Comparison of ENCODE assay signal across 20 cellular contexts in the genomic region with DNA sequence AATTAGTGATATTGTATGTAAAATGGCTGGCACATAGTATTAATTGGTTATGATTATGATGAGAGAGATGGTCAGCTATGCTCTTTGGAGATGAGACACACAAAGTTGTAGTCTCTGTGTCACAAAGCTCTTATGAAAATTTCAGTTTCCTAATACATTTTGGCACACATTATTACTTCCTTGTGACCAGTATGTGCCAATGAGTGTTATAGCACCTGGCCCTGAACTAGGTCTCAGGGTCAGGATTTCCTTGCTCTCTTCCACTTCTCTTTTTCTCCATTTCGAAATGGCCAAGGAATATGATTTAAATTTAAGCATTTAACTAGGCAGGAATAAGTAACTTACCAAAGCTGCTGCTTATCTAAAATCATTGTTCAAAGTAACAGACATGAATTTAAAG. TPM values are rescaled to one million over a fixed set of nuclear protein-coding genes. Genes with fewer than 3 reads are reported as not detected.
DNase-seq lines count a peak whose midpoint lies in the region; ATAC-seq and TF ChIP-seq lines count a peak whose summit lies in the region.
"Had no signal": no experiment of that assay in that cellular context is flagged by ENCODE, and none has a peak within 500 bp of the region (broad histone marks: within the 10 kb centered on the region; RNA-seq: fewer than 3 reads in every experiment).

No MANE protein-coding gene starts in this region.

- H3K4me3 Mint-ChIP-seq in T-helper 17 cell: no peak overlapping the region
- no peak overlapping the region for H3K4me3 Mint-ChIP-seq in activated CD4-positive, alpha-beta T cell treated with anti-CD3 and anti-CD28 coated beads, Interleukin-2, amount 10 ng/mL, durations not matched to agents 24 days and 14 days
- H3K4me3 Mint-ChIP-seq: immature natural killer cell, WTC11 had no signal

- peak overlapping the region; percentile 8 for H3K27ac ChIP-seq in A673 (ENCODE audit: low read depth, low read length, poor library complexity, severe bottlenecking)
- peak overlapping the region; percentile 52 for H3K27ac ChIP-seq in GM23248
- no peak overlapping the region for H3K27ac ChIP-seq in mesenchymal stem cell (ENCODE audit: low read length, poor library complexity, severe bottlenecking)
- no peak overlapping the region for H3K27ac ChIP-seq in prostate gland
- H3K27ac ChIP-seq: ascending aorta, coronary artery, thoracic aorta had no signal

- peaks cover 95% of the 10 kb centered on the region for H3K36me3 ChIP-seq in A673 (ENCODE audit: insufficient read depth, low read length, poor library complexity, severe bottlenecking)
- H3K36me3 ChIP-seq in GM23248 (ENCODE audit: low read depth): peaks cover 87% of the 10 kb centered on the region
- H3K36me3 ChIP-seq in mesenchymal stem cell (ENCODE audit: control insufficient read depth in 1 of 2, insufficient read depth in 2 of 2, low read depth in 1 of 2, low read length in 2 of 2): peaks cover 7 to 69% of the 10 kb centered on the region in 2 experiments
- H3K36me3 ChIP-seq in prostate gland: peaks cover 0 to 4% of the 10 kb centered on the region in 2 donors

- in situ Hi-C loops in GM23248 (cut with MboI): no loop called here

- H3K23ac ChIP-seq in mesenchymal stem cell (ENCODE audit: low read length in 2 of 2): no peak overlapping the region

- BruUV-seq in A673 (replicated peaks; lab: Mats Ljungman, UMichigan): no TSS peak

- H3K9me2 ChIP-seq in GM23248 (ENCODE audit: insufficient read depth): no peaks in the 10 kb centered on the region

- no peak overlapping the region for H2BK5ac ChIP-seq in mesenchymal stem cell (ENCODE audit: low read depth, low read length, poor library complexity, severe bottlenecking)

- no peak overlapping the region for H3K14ac ChIP-seq in mesenchymal stem cell (ENCODE audit: low read length in 2 of 2)

- no peak for ATAC-seq in T-helper 17 cell
- ATAC-seq: SK-N-SH treated with all-trans-retinoic acid at 6 μM for 48 hours, WTC11 had no signal

- H2BK15ac ChIP-seq in mesenchymal stem cell (ENCODE audit: low read depth, poor library complexity, severe bottlenecking): no peak overlapping the region

- peaks cover 5% of the 10 kb centered on the region for H3K79me1 ChIP-seq in mesenchymal stem cell (replicated peaks; ENCODE audit: low read length, poor library complexity, severe bottlenecking)

- peak overlapping the region; percentile 14; the same call in 1 of the 2 replicates for H3K9ac ChIP-seq in GM23248
- peak overlapping the region; percentile 11 for H3K9ac ChIP-seq in mesenchymal stem cell (ENCODE audit: low read length)

- CTCF ChIA-PET in A673 (lab: Charles Lee): no interaction called here

- peaks cover 96% of the 10 kb centered on the region for H3K79me2 ChIP-seq in GM23248 (ENCODE audit: insufficient read depth)

- H3K9me3 Mint-ChIP-seq in activated CD4-positive, alpha-beta T cell treated with anti-CD3 and anti-CD28 coated beads, Interleukin-2, amount 10 ng/mL, durations not matched to agents 24 days and 14 days: no peaks in the 10 kb centered on the region
- H3K9me3 Mint-ChIP-seq: immature natural killer cell, WTC11 had no signal

- peak overlapping the region; percentile 35 for H3K4me2 ChIP-seq in GM23248 (ENCODE audit: unreplicated experiment)
- H3K4me2 ChIP-seq in mesenchymal stem cell (ENCODE audit: low read length, poor library complexity, severe bottlenecking): no peak overlapping the region

- H4K91ac ChIP-seq in mesenchymal stem cell (ENCODE audit: low read length): no peak overlapping the region

- H3K4me3 ChIP-seq in A673 (ENCODE audit: low read depth, low read length, poor library complexity, severe bottlenecking): no peak overlapping the region
- no peak overlapping the region for H3K4me3 ChIP-seq in GM23248
- no peak overlapping the region for H3K4me3 ChIP-seq in mesenchymal stem cell (ENCODE audit: insufficient read depth in 1 of 2, low read depth in 1 of 2, low read length in 2 of 2)
- no peak overlapping the region for H3K4me3 ChIP-seq in prostate gland
- H3K4me3 ChIP-seq: ascending aorta, coronary artery, thoracic aorta had no signal

- H3K36me3 Mint-ChIP-seq in T-helper 17 cell (ENCODE audit: low read depth): peaks cover 12% of the 10 kb centered on the region
- peaks cover 74% of the 10 kb centered on the region for H3K36me3 Mint-ChIP-seq in activated CD4-positive, alpha-beta T cell treated with anti-CD3 and anti-CD28 coated beads, Interleukin-2, amount 10 ng/mL, durations not matched to agents 24 days and 14 days (ENCODE audit: low read depth)

- H3K27me3 ChIP-seq in A673 (replicated peaks; ENCODE audit: insufficient read depth, low read depth, low read length, poor library complexity) (no peaks in the 10 kb centered on the region), GM23248 (replicated peaks; ENCODE audit: insufficient read depth) (no peaks in the 10 kb centered on the region), mesenchymal stem cell (ENCODE audit: control insufficient read depth in 1 of 2, insufficient read depth in 1 of 2, low read length in 2 of 2) (no peaks in the 10 kb centered on the region), prostate gland (replicated peaks; ENCODE audit: insufficient read depth) (no peaks in the 10 kb centered on the region)
- H3K27me3 ChIP-seq: ascending aorta had no signal

- no peak for TF ChIP-seq POLR2A in prostate gland (IDR thresholded peaks at IDR 0.05)

- no peak overlapping the region for H2BK12ac ChIP-seq in mesenchymal stem cell (ENCODE audit: low read length in 2 of 2)

- POLR2A ChIA-PET in A673 (lab: Charles Lee; ENCODE audit: low non-redundant PET): interaction anchor here (0.6 kb wide), 1 partner anchor 108 kb away, joined by 3 read pairs; no protein-coding TSS in a partner anchor

- TF ChIP-seq CTCF in A673 (conservative IDR thresholded peaks at IDR 0.05; ENCODE audit: low read depth, low read length) (no peak), prostate gland (IDR thresholded peaks at IDR 0.05) (no peak)

- H4K20me1 ChIP-seq in GM23248 (ENCODE audit: insufficient read depth): no peaks in the 10 kb centered on the region

- no peak overlapping the region for H2AK5ac ChIP-seq in mesenchymal stem cell (ENCODE audit: low read length, severe bottlenecking)

- H3K18ac ChIP-seq in mesenchymal stem cell (ENCODE audit: low read depth in 1 of 2, low read length in 2 of 2): no peak overlapping the region

- H3K4me1 Mint-ChIP-seq in T-helper 17 cell: peaks cover 30% of the 10 kb centered on the region
- H3K4me1 Mint-ChIP-seq in activated CD4-positive, alpha-beta T cell treated with anti-CD3 and anti-CD28 coated beads, Interleukin-2, amount 10 ng/mL, durations not matched to agents 24 days and 14 days: peaks cover 47% of the 10 kb centered on the region
- H3K4me1 Mint-ChIP-seq: WTC11 had no signal

- no peak for DNase-seq in A673 (ENCODE audit: low spot score)
- peak; percentile 45 for DNase-seq in GM23248
- no peak for DNase-seq in T-helper 17 cell
- no peak for DNase-seq in mesenchymal stem cell
- no peak for DNase-seq in NCI-H748 (lab: John Stamatoyannopoulos, UW; ENCODE audit: unreplicated experiment)
- no peak for DNase-seq in NCI-H2171 (lab: John Stamatoyannopoulos, UW)
- no peak for DNase-seq in prostate gland (ENCODE audit: low spot score)
- DNase-seq in activated CD4-positive, alpha-beta T cell treated with anti-CD3 and anti-CD28 coated beads, Interleukin-2, amount 10 ng/mL, durations not matched to agents 24 days and 14 days: no peak
- DNase-seq: activated effector memory CD4-positive, alpha-beta T cell treated with anti-CD3 and anti-CD28 coated beads, Interleukin-2, amount 50 U/mL, for 16 hours; Caco-2; GOT3; immature natural killer cell; NCI-H146; NCI-H345; stimulated activated CD4-positive, alpha-beta T cell treated with anti-CD3 and anti-CD28 coated beads, Interleukin-4, amount 100 ng/mL, for 4 hours had no signal

- H3K27ac Mint-ChIP-seq in T-helper 17 cell: peak overlapping the region; percentile 73
- H3K27ac Mint-ChIP-seq in activated CD4-positive, alpha-beta T cell treated with anti-CD3 and anti-CD28 coated beads, Interleukin-2, amount 10 ng/mL, durations not matched to agents 24 days and 14 days: no peak overlapping the region
- H3K27ac Mint-ChIP-seq: WTC11 had no signal

- H2BK120ac ChIP-seq in mesenchymal stem cell (ENCODE audit: low read depth, low read length): no peak overlapping the region

- intact Hi-C loops in A673 (cut with micrococcal nuclease; ENCODE audit: unreplicated experiment) (no loop called here), prostate gland (cut with DNase I) (no loop called here)
- intact Hi-C loops in activated CD4-positive, alpha-beta T cell treated with anti-CD3 and anti-CD28 coated beads, Interleukin-2, amount 10 ng/mL, durations not matched to agents 24 days and 14 days (cut with micrococcal nuclease): no loop called here

- H3F3A ChIP-seq in GM23248 (ENCODE audit: insufficient read depth): peaks cover 86% of the 10 kb centered on the region

- H3K4ac ChIP-seq in mesenchymal stem cell (ENCODE audit: low read depth in 1 of 2, low read length in 2 of 2): no peak overlapping the region

- peaks cover 27% of the 10 kb centered on the region for H3K4me1 ChIP-seq in A673 (ENCODE audit: insufficient read depth, low read length, poor library complexity, severe bottlenecking)
- H3K4me1 ChIP-seq in GM23248 (ENCODE audit: insufficient read depth): peaks cover 38% of the 10 kb centered on the region
- no peaks in the 10 kb centered on the region for H3K4me1 ChIP-seq in mesenchymal stem cell (ENCODE audit: control insufficient read depth, insufficient read depth, low read depth, low read length)
- H3K4me1 ChIP-seq in prostate gland (replicated peaks): no peaks in the 10 kb centered on the region
- H3K4me1 ChIP-seq: ascending aorta, Caco-2 had no signal

- no peaks in the 10 kb centered on the region for H3K27me3 Mint-ChIP-seq in T-helper 17 cell
- no peaks in the 10 kb centered on the region for H3K27me3 Mint-ChIP-seq in activated CD4-positive, alpha-beta T cell treated with anti-CD3 and anti-CD28 coated beads, Interleukin-2, amount 10 ng/mL, durations not matched to agents 24 days and 14 days

- H3K9me3 ChIP-seq in A673 (ENCODE audit: low read depth, low read length, poor library complexity, severe bottlenecking): peaks cover 3% of the 10 kb centered on the region
- H3K9me3 ChIP-seq in GM23248 (ENCODE audit: low read depth): no peaks in the 10 kb centered on the region
- no peaks in the 10 kb centered on the region for H3K9me3 ChIP-seq in T-helper 17 cell (ENCODE audit: control insufficient read depth, low read length, poor library complexity, severe bottlenecking)
- H3K9me3 ChIP-seq in mesenchymal stem cell (ENCODE audit: control insufficient read depth, low read length): no peaks in the 10 kb centered on the region
- H3K9me3 ChIP-seq in prostate gland: no peaks in the 10 kb centered on the region
- H3K9me3 ChIP-seq: ascending aorta, Caco-2, thoracic aorta had no signal

- H4K8ac ChIP-seq in mesenchymal stem cell (ENCODE audit: low read length): no peak overlapping the region

- H2AFZ ChIP-seq in GM23248 (no peak overlapping the region), mesenchymal stem cell (ENCODE audit: low read depth, low read length) (no peak overlapping the region)

- 97 to 100% methylated on average over 1 of the region's 1 CpG for WGBS in GM23248 (ENCODE audit: low coverage in 1 of 2, low lambda C conversion rate in 2 of 2, missing lambda C conversion rate in 2 of 2), 2 experiments
- WGBS in mesenchymal stem cell: no CpG with 5 or more reads among the region's 1 CpG
- 82% methylated on average over 1 of the region's 1 CpG for WGBS in prostate gland

RNA-seq across cellular contexts. Expression of a gene that starts 28.0 kb away (rescaled TPM):
- total RNA-seq in A673 (2021) (116 TPM in 2 replicates), T-helper 17 cell (100 to 1,000 TPM; 126 to 180 TPM), prostate gland (10 to 100 TPM; 31.9 to 52.0 TPM)
- total RNA-seq in GM23248 (2014; rRNA removed; shearing (Covaris generic)): 89.5 and 103 TPM in 2 replicates
- 35.1 and 39.7 TPM in 2 replicates for polyA plus RNA-seq in GM23248 (2016; fragmentation: Nextera tagmentation; extraction: Ambion mirVana)
- polyA plus RNA-seq in mesenchymal stem cell (2013, experiment 1 of 2): 6.3 TPM
- polyA plus RNA-seq in mesenchymal stem cell (2013, experiment 2 of 2): 5.7 TPM
- 17.7 and 18.7 TPM in 2 replicates for total RNA-seq in activated CD4-positive, alpha-beta T cell treated with anti-CD3 and anti-CD28 coated beads, Interleukin-2, amount 10 ng/mL, durations not matched to agents 24 days and 14 days

Comparison
In these comparisons a context has a peak if more than half of its experiments do, and no peak if none do; other contexts are left out.
1. H3K27ac ChIP-seq: peak in A673 (single experiment) and GM23248 (single experiment); none in mesenchymal stem cell (single experiment) and prostate gland (0 of 2).